Comparison of ENCODE assay signal across 1 cellular context in the genomic region with DNA sequence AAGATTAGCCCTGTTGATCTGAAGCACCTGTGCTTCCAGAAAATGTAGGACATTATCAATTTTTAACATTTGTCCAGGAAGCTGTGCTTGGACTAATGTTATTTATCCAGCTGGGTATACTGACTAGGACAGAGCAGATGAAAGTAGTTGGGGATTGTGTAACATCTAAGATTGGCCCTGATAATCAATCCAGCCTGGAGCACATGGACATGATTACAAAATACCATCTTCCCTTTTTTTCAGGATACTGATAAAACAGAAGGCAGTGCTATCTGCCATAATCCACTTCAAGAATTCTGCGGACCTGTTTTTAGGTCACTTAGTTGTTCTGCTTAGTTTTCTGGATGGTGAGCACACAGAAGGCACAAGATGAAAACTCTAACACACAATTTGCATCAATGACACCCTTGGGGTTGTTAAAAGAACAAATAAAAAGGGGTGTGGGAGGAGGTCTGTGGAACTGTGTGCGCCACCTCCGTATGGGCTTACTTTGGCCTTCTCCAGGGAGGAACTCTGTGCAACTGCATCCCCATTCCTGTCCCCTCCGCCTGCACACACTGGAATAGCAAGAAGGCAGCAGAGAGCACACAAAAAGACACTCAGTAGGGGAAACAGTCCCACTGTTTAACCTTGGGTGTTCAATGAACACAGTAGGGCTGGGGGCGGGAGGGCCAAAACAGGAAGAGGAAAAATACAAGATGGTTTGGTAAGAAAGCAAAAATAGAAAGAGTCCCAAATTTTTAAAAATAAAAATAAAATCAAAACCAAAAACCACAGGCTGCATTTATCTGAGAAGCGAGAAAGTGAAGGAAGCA.
TF ChIP-seq lines count a peak whose summit lies in the region.

No MANE protein-coding gene starts in this region.

TF ChIP-seq in HepG2, 621 proteins besides CTCF, POLR2A, EP300 and RAD21 (continued from another document and continues in another):
- TF ChIP-seq, protein P1, sequence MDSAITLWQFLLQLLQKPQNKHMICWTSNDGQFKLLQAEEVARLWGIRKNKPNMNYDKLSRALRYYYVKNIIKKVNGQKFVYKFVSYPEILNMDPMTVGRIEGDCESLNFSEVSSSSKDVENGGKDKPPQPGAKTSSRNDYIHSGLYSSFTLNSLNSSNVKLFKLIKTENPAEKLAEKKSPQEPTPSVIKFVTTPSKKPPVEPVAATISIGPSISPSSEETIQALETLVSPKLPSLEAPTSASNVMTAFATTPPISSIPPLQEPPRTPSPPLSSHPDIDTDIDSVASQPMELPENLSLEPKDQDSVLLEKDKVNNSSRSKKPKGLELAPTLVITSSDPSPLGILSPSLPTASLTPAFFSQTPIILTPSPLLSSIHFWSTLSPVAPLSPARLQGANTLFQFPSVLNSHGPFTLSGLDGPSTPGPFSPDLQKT (CRISPR knock-in tag; IDR thresholded peaks at IDR 0.05; ENCODE audit: borderline replicate concordance), result no peak
- TF ChIP-seq ZFP36 (IDR thresholded peaks at IDR 0.05; ENCODE audit: borderline replicate concordance, low read depth, low read length, partially characterized antibody) (no peak), ZNF329 (CRISPR knock-in tag; IDR thresholded peaks at IDR 0.05; ENCODE audit: low read depth) (no peak), ZNF766 (CRISPR knock-in tag; IDR thresholded peaks at IDR 0.05; ENCODE audit: borderline replicate concordance) (no peak), ZFP82 (CRISPR knock-in tag; IDR thresholded peaks at IDR 0.05; ENCODE audit: borderline replicate concordance) (no peak), TMF1 (CRISPR knock-in tag; IDR thresholded peaks at IDR 0.05; ENCODE audit: low read depth) (no peak), ZUFSP (CRISPR knock-in tag; IDR thresholded peaks at IDR 0.05; ENCODE audit: borderline replicate concordance) (no peak), POLR2AphosphoS5 (IDR thresholded peaks at IDR 0.05; ENCODE audit: low read depth, low read length) (no peak; the same call in 1 of the 2 replicates), SNAI1 (CRISPR knock-in tag; IDR thresholded peaks at IDR 0.05; ENCODE audit: borderline replicate concordance) (no peak; the same call in 1 of the 2 replicates), ATF1 (CRISPR knock-in tag; IDR thresholded peaks at IDR 0.05) (peak; percentile 61; the same call in 1 of the 2 replicates), XRCC5 (optimal IDR thresholded peaks at IDR 0.05; ENCODE audit: low read length) (peak; percentile 52), ZNF407 (CRISPR knock-in tag; IDR thresholded peaks at IDR 0.05; ENCODE audit: not compliant biosample characterization) (no peak), ESRRA (CRISPR knock-in tag; IDR thresholded peaks at IDR 0.05; ENCODE audit: low read depth) (0 out of 2 replicates have a peak, but pooled peaks have one; percentile 51), MLLT10 (CRISPR knock-in tag; IDR thresholded peaks at IDR 0.05) (no peak), SRSF4 (IDR thresholded peaks at IDR 0.05; ENCODE audit: low read depth, low read length, poor library complexity, severe bottlenecking) (no peak), BCL3 (CRISPR knock-in tag; IDR thresholded peaks at IDR 0.05) (no peak), ZNF772 (CRISPR knock-in tag; IDR thresholded peaks at IDR 0.05) (no peak), HDAC2 (CRISPR knock-in tag; IDR thresholded peaks at IDR 0.05) (peak; percentile 93), ZNF558 (CRISPR knock-in tag; IDR thresholded peaks at IDR 0.05; ENCODE audit: borderline replicate concordance) (0 out of 2 replicates have a peak, but pooled peaks have one; percentile 87)
- TF ChIP-seq, protein P2, sequence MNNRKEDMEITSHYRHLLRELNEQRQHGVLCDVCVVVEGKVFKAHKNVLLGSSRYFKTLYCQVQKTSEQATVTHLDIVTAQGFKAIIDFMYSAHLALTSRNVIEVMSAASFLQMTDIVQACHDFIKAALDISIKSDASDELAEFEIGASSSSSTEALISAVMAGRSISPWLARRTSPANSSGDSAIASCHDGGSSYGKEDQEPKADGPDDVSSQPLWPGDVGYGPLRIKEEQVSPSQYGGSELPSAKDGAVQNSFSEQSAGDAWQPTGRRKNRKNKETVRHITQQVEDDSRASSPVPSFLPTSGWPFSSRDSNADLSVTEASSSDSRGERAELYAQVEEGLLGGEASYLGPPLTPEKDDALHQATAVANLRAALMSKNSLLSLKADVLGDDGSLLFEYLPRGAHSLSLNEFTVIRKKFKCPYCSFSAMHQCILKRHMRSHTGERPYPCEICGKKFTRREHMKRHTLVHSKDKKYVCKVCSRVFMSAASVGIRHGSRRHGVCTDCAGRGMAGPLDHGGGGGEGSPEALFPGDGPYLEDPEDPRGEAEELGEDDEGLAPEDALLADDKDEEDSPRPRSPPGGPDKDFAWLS (CRISPR knock-in tag; IDR thresholded peaks at IDR 0.05; ENCODE audit: borderline replicate concordance), result no peak
- TF ChIP-seq, protein P3, sequence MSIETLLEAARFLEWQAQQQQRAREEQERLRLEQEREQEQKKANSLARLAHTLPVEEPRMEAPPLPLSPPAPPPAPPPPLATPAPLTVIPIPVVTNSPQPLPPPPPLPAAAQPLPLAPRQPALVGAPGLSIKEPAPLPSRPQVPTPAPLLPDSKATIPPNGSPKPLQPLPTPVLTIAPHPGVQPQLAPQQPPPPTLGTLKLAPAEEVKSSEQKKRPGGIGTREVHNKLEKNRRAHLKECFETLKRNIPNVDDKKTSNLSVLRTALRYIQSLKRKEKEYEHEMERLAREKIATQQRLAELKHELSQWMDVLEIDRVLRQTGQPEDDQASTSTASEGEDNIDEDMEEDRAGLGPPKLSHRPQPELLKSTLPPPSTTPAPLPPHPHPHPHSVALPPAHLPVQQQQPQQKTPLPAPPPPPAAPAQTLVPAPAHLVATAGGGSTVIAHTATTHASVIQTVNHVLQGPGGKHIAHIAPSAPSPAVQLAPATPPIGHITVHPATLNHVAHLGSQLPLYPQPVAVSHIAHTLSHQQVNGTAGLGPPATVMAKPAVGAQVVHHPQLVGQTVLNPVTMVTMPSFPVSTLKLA (IDR thresholded peaks at IDR 0.05), result peak; percentile 41
- TF ChIP-seq, protein P4, sequence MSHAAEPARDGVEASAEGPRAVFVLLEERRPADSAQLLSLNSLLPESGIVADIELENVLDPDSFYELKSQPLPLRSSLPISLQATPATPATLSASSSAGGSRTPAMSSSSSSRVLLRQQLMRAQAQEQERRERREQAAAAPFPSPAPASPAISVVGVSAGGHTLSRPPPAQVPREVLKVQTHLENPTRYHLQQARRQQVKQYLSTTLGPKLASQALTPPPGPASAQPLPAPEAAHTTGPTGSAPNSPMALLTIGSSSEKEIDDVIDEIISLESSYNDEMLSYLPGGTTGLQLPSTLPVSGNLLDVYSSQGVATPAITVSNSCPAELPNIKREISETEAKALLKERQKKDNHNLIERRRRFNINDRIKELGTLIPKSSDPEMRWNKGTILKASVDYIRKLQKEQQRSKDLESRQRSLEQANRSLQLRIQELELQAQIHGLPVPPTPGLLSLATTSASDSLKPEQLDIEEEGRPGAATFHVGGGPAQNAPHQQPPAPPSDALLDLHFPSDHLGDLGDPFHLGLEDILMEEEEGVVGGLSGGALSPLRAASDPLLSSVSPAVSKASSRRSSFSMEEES (CRISPR knock-in tag; IDR thresholded peaks at IDR 0.05), result peak; percentile 79
- TF ChIP-seq, protein P5, sequence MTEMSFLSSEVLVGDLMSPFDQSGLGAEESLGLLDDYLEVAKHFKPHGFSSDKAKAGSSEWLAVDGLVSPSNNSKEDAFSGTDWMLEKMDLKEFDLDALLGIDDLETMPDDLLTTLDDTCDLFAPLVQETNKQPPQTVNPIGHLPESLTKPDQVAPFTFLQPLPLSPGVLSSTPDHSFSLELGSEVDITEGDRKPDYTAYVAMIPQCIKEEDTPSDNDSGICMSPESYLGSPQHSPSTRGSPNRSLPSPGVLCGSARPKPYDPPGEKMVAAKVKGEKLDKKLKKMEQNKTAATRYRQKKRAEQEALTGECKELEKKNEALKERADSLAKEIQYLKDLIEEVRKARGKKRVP (CRISPR knock-in tag; IDR thresholded peaks at IDR 0.05), result peak in 1 of 2 experiments; percentile 38; a peak in 2 of 4 replicates
- TF ChIP-seq, protein P6, sequence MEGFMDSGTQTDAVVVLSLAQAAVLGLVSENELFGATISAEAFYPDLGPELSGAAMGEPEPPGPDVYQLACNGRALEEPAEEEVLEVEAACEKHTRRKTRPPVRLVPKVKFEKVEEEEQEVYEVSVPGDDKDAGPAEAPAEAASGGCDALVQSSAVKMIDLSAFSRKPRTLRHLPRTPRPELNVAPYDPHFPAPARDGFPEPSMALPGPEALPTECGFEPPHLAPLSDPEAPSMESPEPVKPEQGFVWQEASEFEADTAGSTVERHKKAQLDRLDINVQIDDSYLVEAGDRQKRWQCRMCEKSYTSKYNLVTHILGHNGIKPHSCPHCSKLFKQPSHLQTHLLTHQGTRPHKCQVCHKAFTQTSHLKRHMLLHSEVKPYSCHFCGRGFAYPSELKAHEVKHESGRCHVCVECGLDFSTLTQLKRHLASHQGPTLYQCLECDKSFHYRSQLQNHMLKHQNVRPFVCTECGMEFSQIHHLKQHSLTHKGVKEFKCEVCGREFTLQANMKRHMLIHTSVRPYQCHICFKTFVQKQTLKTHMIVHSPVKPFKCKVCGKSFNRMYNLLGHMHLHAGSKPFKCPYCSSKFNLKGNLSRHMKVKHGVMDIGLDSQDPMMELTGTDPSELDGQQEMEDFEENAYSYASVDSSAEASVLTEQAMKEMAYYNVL (CRISPR knock-in tag; IDR thresholded peaks at IDR 0.05; ENCODE audit: borderline replicate concordance), result peak; percentile 82; the same call in 1 of the 2 replicates
- TF ChIP-seq, protein P7, sequence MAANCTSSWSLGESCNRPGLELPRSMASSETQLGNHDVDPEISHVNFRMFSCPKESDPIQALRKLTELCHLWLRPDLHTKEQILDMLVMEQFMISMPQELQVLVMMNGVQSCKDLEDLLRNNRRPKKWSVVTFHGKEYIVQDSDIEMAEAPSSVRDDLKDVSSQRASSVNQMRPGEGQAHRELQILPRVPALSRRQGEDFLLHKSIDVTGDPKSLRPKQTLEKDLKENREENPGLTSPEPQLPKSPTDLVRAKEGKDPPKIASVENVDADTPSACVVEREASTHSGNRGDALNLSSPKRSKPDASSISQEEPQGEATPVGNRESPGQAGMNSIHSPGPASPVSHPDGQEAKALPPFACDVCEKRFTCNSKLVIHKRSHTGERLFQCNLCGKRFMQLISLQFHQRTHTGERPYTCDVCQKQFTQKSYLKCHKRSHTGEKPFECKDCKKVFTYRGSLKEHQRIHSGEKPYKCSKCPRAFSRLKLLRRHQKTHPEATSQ (CRISPR knock-in tag; IDR thresholded peaks at IDR 0.05; ENCODE audit: borderline replicate concordance), result no peak
